Comparison of ENCODE assay signal across 1 cellular context in the genomic region with DNA sequence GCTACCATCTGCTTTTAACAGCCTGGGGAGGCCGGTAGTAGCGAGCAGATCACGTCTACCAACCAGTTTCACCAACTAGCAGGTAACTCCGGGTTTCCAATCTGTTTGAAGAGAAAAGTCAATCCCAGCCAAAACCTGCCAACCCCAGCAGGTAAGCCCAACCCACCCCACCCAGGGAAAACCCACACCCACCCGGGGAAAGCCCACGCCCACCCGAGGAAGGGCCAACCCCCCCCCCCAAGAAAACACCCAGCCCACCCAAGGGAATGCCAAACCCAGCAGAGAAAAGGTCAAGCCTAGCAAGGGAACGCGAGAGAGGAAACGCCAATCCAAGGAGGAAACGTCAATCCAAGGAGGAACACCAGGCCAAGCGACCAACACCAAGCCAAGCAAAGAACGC. TPM values are rescaled to one million over a fixed set of nuclear protein-coding genes. Genes with fewer than 3 reads are reported as not detected.
"Had no signal": no experiment of that assay in that cellular context is flagged by ENCODE, and none has a peak within 500 bp of the region (broad histone marks: within the 10 kb centered on the region; RNA-seq: fewer than 3 reads in every experiment).

POTEI (minus strand) TSS at position 101 of the 400 bp plus-strand sequence; CDS start at position 8, 93 bp downstream.

RNA-seq across cellular contexts. Expression of gene POTEI, which starts in this region (rescaled TPM):
- total RNA-seq: G401 had no signal
